ENCODE assay signal across 1 cellular context in genomic region chr4:48738856-48739255, GRCh38.
TF ChIP-seq lines count a peak whose summit lies in the region.

No MANE protein-coding gene starts in this region.

TF ChIP-seq in HepG2, 621 proteins besides CTCF, POLR2A, EP300 and RAD21 (continued from another document):
- TF ChIP-seq LBX2 (CRISPR knock-in tag; IDR thresholded peaks at IDR 0.05; ENCODE audit: borderline replicate concordance), result no peak
- TF ChIP-seq AFF4 (CRISPR knock-in tag; IDR thresholded peaks at IDR 0.05), result no peak
- TF ChIP-seq ZNF674 (CRISPR knock-in tag; IDR thresholded peaks at IDR 0.05; ENCODE audit: low read depth), result no peak
- no peak for TF ChIP-seq GTF3A (CRISPR knock-in tag; conservative IDR thresholded peaks at IDR 0.05)
- no peak for TF ChIP-seq SAP130 (CRISPR knock-in tag; IDR thresholded peaks at IDR 0.05; ENCODE audit: low read depth)
- TF ChIP-seq ZNF557 (CRISPR knock-in tag; IDR thresholded peaks at IDR 0.05), result no peak
- TF ChIP-seq SALL1 (CRISPR knock-in tag; IDR thresholded peaks at IDR 0.05), result 0 out of 2 replicates have a peak, but pooled peaks have one; percentile 21
- no peak for TF ChIP-seq AHR (CRISPR knock-in tag; IDR thresholded peaks at IDR 0.05)
- TF ChIP-seq ZNF546 (CRISPR knock-in tag; conservative IDR thresholded peaks at IDR 0.05), result no peak
- TF ChIP-seq SOX13 (IDR thresholded peaks at IDR 0.05), result no peak
- 0 out of 4 replicates have a peak, but pooled peaks of 1 of the 2 experiments have one; percentile 15 for TF ChIP-seq SOX13 (CRISPR knock-in tag; conservative IDR thresholded peaks at IDR 0.05 in 1 of 2, IDR thresholded peaks at IDR 0.05 in 1 of 2)
- peak; percentile 48; the same call in 1 of the 2 replicates for TF ChIP-seq CEBPG (CRISPR knock-in tag; IDR thresholded peaks at IDR 0.05)
- no peak for TF ChIP-seq TBL1XR1 (IDR thresholded peaks at IDR 0.05; ENCODE audit: borderline replicate concordance, low read length, partially characterized antibody)
- no peak for TF ChIP-seq HOXA9 (CRISPR knock-in tag; IDR thresholded peaks at IDR 0.05; ENCODE audit: borderline replicate concordance)
- TF ChIP-seq SRY (CRISPR knock-in tag; IDR thresholded peaks at IDR 0.05), result no peak
- TF ChIP-seq THAP8 (CRISPR knock-in tag; IDR thresholded peaks at IDR 0.05; ENCODE audit: borderline replicate concordance), result no peak
- TF ChIP-seq CENPBD1 (CRISPR knock-in tag; IDR thresholded peaks at IDR 0.05; ENCODE audit: borderline replicate concordance, low read depth), result no peak
- TF ChIP-seq ZZZ3 (CRISPR knock-in tag; IDR thresholded peaks at IDR 0.05; ENCODE audit: borderline replicate concordance), result no peak
- TF ChIP-seq ISX (CRISPR knock-in tag; conservative IDR thresholded peaks at IDR 0.05), result no peak
- no peak for TF ChIP-seq HBP1 (CRISPR knock-in tag; IDR thresholded peaks at IDR 0.05; ENCODE audit: low read depth)
- TF ChIP-seq ZNF713 (CRISPR knock-in tag; IDR thresholded peaks at IDR 0.05), result no peak
- no peak for TF ChIP-seq ZNF891 (CRISPR knock-in tag; IDR thresholded peaks at IDR 0.05)
- TF ChIP-seq ZXDC (CRISPR knock-in tag; IDR thresholded peaks at IDR 0.05), result no peak
- no peak for TF ChIP-seq SMAD9 (CRISPR knock-in tag; IDR thresholded peaks at IDR 0.05)
- no peak for TF ChIP-seq CREB1 (IDR thresholded peaks at IDR 0.05)
- no peak for TF ChIP-seq CREB1 (CRISPR knock-in tag; IDR thresholded peaks at IDR 0.05)
- TF ChIP-seq MEIS1 (CRISPR knock-in tag; IDR thresholded peaks at IDR 0.05; ENCODE audit: borderline replicate concordance), result no peak
- TF ChIP-seq BRCA1 (CRISPR knock-in tag; IDR thresholded peaks at IDR 0.05), result no peak
- TF ChIP-seq ZNF883 (CRISPR knock-in tag; IDR thresholded peaks at IDR 0.05; ENCODE audit: not compliant biosample characterization), result no peak
- TF ChIP-seq MTERF4 (CRISPR knock-in tag; IDR thresholded peaks at IDR 0.05), result no peak
- TF ChIP-seq HMG20B (CRISPR knock-in tag; conservative IDR thresholded peaks at IDR 0.05), result no peak
- TF ChIP-seq CEBPB (IDR thresholded peaks at IDR 0.05; ENCODE audit: borderline replicate concordance, low read depth, low read length), result peak; percentile 35; the same call in 1 of the 2 replicates
- TF ChIP-seq KLF9 (CRISPR knock-in tag; IDR thresholded peaks at IDR 0.05; ENCODE audit: low read depth), result no peak
- TF ChIP-seq THAP9 (CRISPR knock-in tag; IDR thresholded peaks at IDR 0.05; ENCODE audit: borderline replicate concordance), result no peak
- no peak for TF ChIP-seq ZNF460 (CRISPR knock-in tag; IDR thresholded peaks at IDR 0.05; ENCODE audit: borderline replicate concordance)
- TF ChIP-seq MEF2D (CRISPR knock-in tag; IDR thresholded peaks at IDR 0.05), result no peak
TF ChIP-seq in HepG2: peak in this region for 6.
